25 cellular contexts compared by ENCODE assay signal in genomic region chr10:17073720-17074547, GRCh38. TPM values are rescaled to one million over a fixed set of nuclear protein-coding genes. Genes with fewer than 3 reads are reported as not detected.
DNase-seq lines count a peak whose midpoint lies in the region; ATAC-seq and TF ChIP-seq lines count a peak whose summit lies in the region.
"Had no signal": no experiment of that assay in that cellular context is flagged by ENCODE, and none has a peak within 500 bp of the region (broad histone marks: within the 10 kb centered on the region; RNA-seq: fewer than 3 reads in every experiment).

No MANE protein-coding gene starts in this region.

- WGBS in smooth muscle cell (ENCODE audit: low lambda C conversion rate), result 96% methylated on average over 13 of the region's 13 CpGs
- 93% methylated on average over 13 of the region's 13 CpGs for WGBS in SK-N-SH (ENCODE audit: low lambda C conversion rate)

- peak overlapping the region; percentile 71 for H3K4me2 ChIP-seq in smooth muscle cell
- H3K4me2 ChIP-seq in SK-N-SH, result no peak overlapping the region
- H3K4me2 ChIP-seq: BLaER1 had no signal

- CTCF ChIA-PET in SK-N-SH (lab: Yijun Ruan, JAX), result no interaction called here

- H3K27ac Mint-ChIP-seq in activated T-cell treated with anti-CD3 and anti-CD28 coated beads, Interleukin-2, amount 50 U/mL, for 24 hours, result peak overlapping the region; percentile 24
- H3K27ac Mint-ChIP-seq: stimulated activated naive CD8-positive, alpha-beta T cell treated with anti-CD3 and anti-CD28 coated beads, Interleukin-15, amount 100 ng/mL, for 72 hours had no signal

- H4K20me1 ChIP-seq in smooth muscle cell (ENCODE audit: low read depth), result no peaks in the 10 kb centered on the region
- H4K20me1 ChIP-seq in SK-N-SH (ENCODE audit: insufficient read depth), result no peaks in the 10 kb centered on the region
- H4K20me1 ChIP-seq: BLaER1 had no signal

- H3K27me3 Mint-ChIP-seq in activated T-cell treated with anti-CD3 and anti-CD28 coated beads, Interleukin-2, amount 50 U/mL, for 24 hours, result no peaks in the 10 kb centered on the region
- H3K27me3 Mint-ChIP-seq: stimulated activated naive CD8-positive, alpha-beta T cell treated with anti-CD3 and anti-CD28 coated beads, Interleukin-15, amount 100 ng/mL, for 72 hours had no signal

- H3K9me3 Mint-ChIP-seq in activated T-cell treated with anti-CD3 and anti-CD28 coated beads, Interleukin-2, amount 50 U/mL, for 24 hours, result no peaks in the 10 kb centered on the region
- H3K9me3 Mint-ChIP-seq: stimulated activated naive CD8-positive, alpha-beta T cell treated with anti-CD3 and anti-CD28 coated beads, Interleukin-15, amount 100 ng/mL, for 72 hours had no signal

- no peaks in the 10 kb centered on the region for H3K9me3 ChIP-seq in RWPE2 (ENCODE audit: severe bottlenecking)
- no peaks in the 10 kb centered on the region for H3K9me3 ChIP-seq in smooth muscle cell (replicated peaks; ENCODE audit: low read depth)
- no peaks in the 10 kb centered on the region for H3K9me3 ChIP-seq in SK-N-SH
- H3K9me3 ChIP-seq: Caco-2, gastrocnemius medialis, neutrophil, tibial artery had no signal

- H2AFZ ChIP-seq in smooth muscle cell (ENCODE audit: low read depth) (no peak overlapping the region), SK-N-SH (ENCODE audit: low read depth) (no peak overlapping the region)

- H3K9me2 ChIP-seq in SK-N-SH, result no peaks in the 10 kb centered on the region

- H3K4me3 Mint-ChIP-seq in activated T-cell treated with anti-CD3 and anti-CD28 coated beads, Interleukin-2, amount 50 U/mL, for 24 hours, result no peak overlapping the region
- H3K4me3 Mint-ChIP-seq: stimulated activated naive CD8-positive, alpha-beta T cell treated with anti-CD3 and anti-CD28 coated beads, Interleukin-15, amount 100 ng/mL, for 72 hours had no signal

- no peak for DNase-seq in activated T-cell treated with anti-CD3 and anti-CD28 coated beads, Interleukin-2, amount 50 U/mL, for 24 hours
- no peak for DNase-seq in activated T-cell treated with anti-CD3 and anti-CD28 coated beads, Interleukin-2, amount 50 U/mL, for 1 hour
- no peak for DNase-seq in RWPE2 (ENCODE audit: low spot score)
- peak; percentile 62 for DNase-seq in fibroblast of gingiva (ENCODE audit: low read depth)
- DNase-seq in smooth muscle cell (lab: John Stamatoyannopoulos, UW; ENCODE audit: unreplicated experiment), result no peak
- no peak for DNase-seq in NCI-H2081 treated with DMSO at 0.1 percent for 48 hours (lab: John Stamatoyannopoulos, UW)
- DNase-seq in SK-N-SH, result no peak
- DNase-seq in SW 1271 (lab: John Stamatoyannopoulos, UW), result no peak
- DNase-seq: activated CD4-positive, alpha-beta T cell treated with anti-CD3 and anti-CD28 coated beads, Interleukin-2, amount 50 U/mL, for 4 hours; activated naive CD4-positive, alpha-beta T cell; anterior cingulate cortex; Caco-2; central memory CD4-positive, alpha-beta T cell; DND-41; gastrocnemius medialis; NCI-H524; NK-92 treated with Interleukin-12 subunit alpha and Interleukin-12 subunit beta, amount 100 ng/mL, for 24 hours; small intestine; stimulated activated CD4-positive, alpha-beta T cell treated with anti-CD3 and anti-CD28 coated beads, Interleukin-4, amount 100 ng/mL, for 24 hours; stimulated activated naive CD8-positive, alpha-beta T cell treated with anti-CD3 and anti-CD28 coated beads, Interleukin-15, amount 100 ng/mL, for 72 hours; tibial artery had no signal

- H3K4me1 Mint-ChIP-seq in activated T-cell treated with anti-CD3 and anti-CD28 coated beads, Interleukin-2, amount 50 U/mL, for 24 hours (ENCODE audit: low read depth), result peaks cover 40% of the 10 kb centered on the region

- peaks cover 12% of the 10 kb centered on the region for H3K36me3 Mint-ChIP-seq in activated T-cell treated with anti-CD3 and anti-CD28 coated beads, Interleukin-2, amount 50 U/mL, for 24 hours (ENCODE audit: low read depth)

- peak overlapping the region; percentile 25 for H3K9ac ChIP-seq in smooth muscle cell (ENCODE audit: low read depth)
- H3K9ac ChIP-seq in SK-N-SH, result no peak overlapping the region; the same call in 1 of the 2 replicates
- H3K9ac ChIP-seq: BLaER1 had no signal

- no peak for ATAC-seq in RWPE2 (ENCODE audit: low read depth)
- ATAC-seq: gastrocnemius medialis had no signal

- H3K4me1 ChIP-seq in RWPE2 (ENCODE audit: insufficient read depth, poor library complexity, severe bottlenecking) (peaks cover 26% of the 10 kb centered on the region), smooth muscle cell (ENCODE audit: low read depth) (peaks cover 9% of the 10 kb centered on the region), SK-N-SH (ENCODE audit: control insufficient read depth in 1 of 2, insufficient read depth in 2 of 2, low read depth in 1 of 2, low read length in 1 of 2) (peaks cover 0 to 40% of the 10 kb centered on the region in 2 experiments; a peak in 2 of 4 replicates)
- H3K4me1 ChIP-seq: BLaER1, Caco-2, gastrocnemius medialis had no signal

- TF ChIP-seq CTCF in RWPE2 (IDR thresholded peaks at IDR 0.05; ENCODE audit: poor library complexity, severe bottlenecking) (no peak), smooth muscle cell (IDR thresholded peaks at IDR 0.05; ENCODE audit: borderline replicate concordance, insufficient read depth, poor library complexity, severe bottlenecking) (no peak), SK-N-SH (IDR thresholded peaks at IDR 0.05) (no peak)

- H3F3A ChIP-seq in smooth muscle cell (ENCODE audit: low read depth) (peaks cover 18% of the 10 kb centered on the region), SK-N-SH (replicated peaks; ENCODE audit: insufficient read depth) (peaks cover 26% of the 10 kb centered on the region)

- H3K27me3 ChIP-seq in RWPE2 (ENCODE audit: insufficient read depth, poor library complexity, severe bottlenecking) (no peaks in the 10 kb centered on the region), smooth muscle cell (ENCODE audit: low read depth) (no peaks in the 10 kb centered on the region), SK-N-SH (ENCODE audit: insufficient read depth) (no peaks in the 10 kb centered on the region)
- H3K27me3 ChIP-seq: BLaER1, gastrocnemius medialis, neutrophil, tibial artery had no signal

- no peaks in the 10 kb centered on the region for H3K79me2 ChIP-seq in smooth muscle cell (ENCODE audit: low read depth)
- no peaks in the 10 kb centered on the region for H3K79me2 ChIP-seq in SK-N-SH (ENCODE audit: insufficient read depth)

- POLR2A ChIA-PET in SK-N-SH (lab: Yijun Ruan, JAX), result no interaction called here

- H3K27ac ChIP-seq in RWPE2 (ENCODE audit: poor library complexity, severe bottlenecking), result peak overlapping the region; percentile 89
- H3K27ac ChIP-seq in smooth muscle cell (ENCODE audit: low read depth), result peak overlapping the region; percentile 98
- H3K27ac ChIP-seq in SK-N-SH (ENCODE audit: low read depth in 2 of 2, low read length in 1 of 2), result peak overlapping the region in 1 of 2 experiments; percentile 96; a peak in 2 of 4 replicates
- H3K27ac ChIP-seq: BLaER1, gastrocnemius medialis, neutrophil, SK-N-MC, VCaP had no signal

- no peak for TF ChIP-seq RAD21 in SK-N-SH (IDR thresholded peaks at IDR 0.05; ENCODE audit: low read length)

- H3K4me3 ChIP-seq in RWPE2 (ENCODE audit: severe bottlenecking) (no peak overlapping the region), smooth muscle cell (no peak overlapping the region), SK-N-SH (ENCODE audit: low read depth in 2 of 2, low read length in 1 of 2) (no peak overlapping the region)
- H3K4me3 ChIP-seq: BLaER1, gastrocnemius medialis, SK-N-MC, tibial artery had no signal

- no peak for TF ChIP-seq EP300 in SK-N-SH (IDR thresholded peaks at IDR 0.05; ENCODE audit: borderline replicate concordance in 1 of 2, low read depth in 1 of 2, low read length in 1 of 2)

- no peaks in the 10 kb centered on the region for H3K36me3 ChIP-seq in RWPE2 (ENCODE audit: low read depth)
- no peaks in the 10 kb centered on the region for H3K36me3 ChIP-seq in smooth muscle cell (ENCODE audit: low read depth)
- no peaks in the 10 kb centered on the region for H3K36me3 ChIP-seq in SK-N-SH (replicated peaks in 1 of 2; ENCODE audit: control insufficient read depth in 1 of 2, insufficient read depth in 2 of 2, low read length in 1 of 2)
- H3K36me3 ChIP-seq: BLaER1, gastrocnemius medialis, neutrophil, tibial artery had no signal

TF ChIP-seq in SK-N-SH, 30 proteins besides CTCF, POLR2A, EP300 and RAD21:
- no peak for TF ChIP-seq NFIC (IDR thresholded peaks at IDR 0.05; ENCODE audit: borderline replicate concordance)

RNA-seq across cellular contexts. Expression of gene CUBN, which starts 55.7 kb away (rescaled TPM):
- 1.7 and 4.7 TPM in 2 replicates for total RNA-seq in smooth muscle cell
- 0.33 and 0.62 TPM in 2 replicates for polyA plus RNA-seq in smooth muscle cell
- polyA plus RNA-seq in SK-N-SH (2012; rRNA removed), result 2.4 and 2.7 TPM in 2 replicates
- 3.5 and 4.0 TPM in 2 replicates for polyA plus RNA-seq in SK-N-SH (2012; cell fraction: cytosol; rRNA removed)
- polyA plus RNA-seq in SK-N-SH (2012; cell fraction: nucleus; rRNA removed), result 1.1 and 2.5 TPM in 2 replicates
